Comparison of ENCODE assay signal across 8 cellular contexts in genomic region chr3:184186902-184187207, GRCh38. TPM values are rescaled to one million over a fixed set of nuclear protein-coding genes. Genes with fewer than 3 reads are reported as not detected.
DNase-seq lines count a peak whose midpoint lies in the region; ATAC-seq, FAIRE-seq and TF ChIP-seq lines count a peak whose summit lies in the region.

No MANE protein-coding gene starts in this region.

- H3K9ac ChIP-seq in skeletal muscle tissue (ENCODE audit: low read depth in 1 of 3, low read length in 3 of 3), result peak overlapping the region; percentile 91 to 99 (median 98)

- H3K9me3 ChIP-seq in right cardiac atrium (ENCODE audit: control insufficient read depth, low read length) (no peaks in the 10 kb centered on the region), skeletal muscle tissue (ENCODE audit: control insufficient read depth in 3 of 3, low read length in 3 of 3) (no peaks in the 10 kb centered on the region)

- H3K4me1 ChIP-seq in right cardiac atrium (ENCODE audit: control insufficient read depth, insufficient read depth, low read length), result peaks cover 2% of the 10 kb centered on the region
- H3K4me1 ChIP-seq in skeletal muscle tissue (ENCODE audit: control insufficient read depth in 3 of 3, insufficient read depth in 3 of 3, low read length in 3 of 3), result peaks cover 28 to 41% (median 29%) of the 10 kb centered on the region in 3 donors

- no peak for DNase-seq in HFF-Myc (ENCODE audit: extremely low read depth, low read depth)
- DNase-seq in right cardiac atrium, result no peak
- DNase-seq in RCC 7860 (ENCODE audit: low spot score), result no peak
- DNase-seq in NCI-H748 (lab: John Stamatoyannopoulos, UW; ENCODE audit: unreplicated experiment), result no peak
- DNase-seq in NCI-H187 treated with DMSO at 0.1 percent for 48 hours (lab: John Stamatoyannopoulos, UW), result no peak
- DNase-seq in SHP77 treated with DMSO at 0.1 percent for 48 hours (lab: John Stamatoyannopoulos, UW), result no peak

- peaks cover 58 to 71% (median 71%) of the 10 kb centered on the region in 3 donors for H3K36me3 ChIP-seq in skeletal muscle tissue (ENCODE audit: control insufficient read depth in 3 of 3, insufficient read depth in 3 of 3, low read length in 3 of 3)

- WGBS in right cardiac atrium, result 16% methylated on average over 3 of the region's 3 CpGs

- intact Hi-C loops in right cardiac atrium (cut with DNase I), result loop anchor here in 2 of 4 donors (5.0 to 10.0 kb wide), 2 partner anchors 40 to 108 kb away; partner anchors contain the start of gene PSMD2 (in 1 of the 2)

- no peak overlapping the region for H3K27ac ChIP-seq in right cardiac atrium (ENCODE audit: low read length)
- H3K27ac ChIP-seq in skeletal muscle tissue (ENCODE audit: low read depth, low read length), result peak overlapping the region; percentile 89

- TF ChIP-seq CTCF in HFF-Myc (IDR thresholded peaks at IDR 0.05; ENCODE audit: low read depth, low read length, missing control alignments), result no peak
- TF ChIP-seq CTCF in WI38 (IDR thresholded peaks at IDR 0.05; ENCODE audit: low read depth, low read length), result no peak

- H3K27me3 ChIP-seq in right cardiac atrium (ENCODE audit: control insufficient read depth, insufficient read depth), result no peaks in the 10 kb centered on the region
- no peaks in the 10 kb centered on the region for H3K27me3 ChIP-seq in skeletal muscle tissue (ENCODE audit: control insufficient read depth in 3 of 3, insufficient read depth in 3 of 3, low read length in 3 of 3)

- no peak for FAIRE-seq in RCC 7860 (lab: Jason Lieb, UNC)

- no peak for ATAC-seq in right cardiac atrium

- H3K4me3 ChIP-seq in HFF-Myc (replicated peaks; ENCODE audit: low read depth, low read length), result peak overlapping the region; percentile 97
- peak overlapping the region; percentile 76 for H3K4me3 ChIP-seq in WI38 (ENCODE audit: low read depth, low read length)
- peak overlapping the region; percentile 85 for H3K4me3 ChIP-seq in right cardiac atrium (ENCODE audit: low read length)
- peak overlapping the region; percentile 99 to 100 (median 100) for H3K4me3 ChIP-seq in skeletal muscle tissue (ENCODE audit: low read length in 3 of 3)

RNA-seq across cellular contexts. Expression of gene ABCF3, which starts 0.9 kb away (rescaled TPM):
- total RNA-seq in right cardiac atrium, result 10 to 100 TPM; 59.2 to 72.9 (median 63.5) TPM
- 50.9 TPM for polyA plus RNA-seq in right cardiac atrium
- total RNA-seq in skeletal muscle tissue, result 45.9 TPM

RNA-seq across cellular contexts. Expression of gene AP2M1, which starts 12.2 kb away (rescaled TPM):
- 100 to 1,000 TPM; 271 to 340 (median 329) TPM for total RNA-seq in right cardiac atrium
- polyA plus RNA-seq in right cardiac atrium, result 330 TPM
- total RNA-seq in skeletal muscle tissue, result 168 TPM

RNA-seq across cellular contexts. Expression of gene DVL3, which starts 31.7 kb away (rescaled TPM):
- 10 to 100 TPM; 61.1 to 67.4 (median 65.3) TPM for total RNA-seq in right cardiac atrium
- polyA plus RNA-seq in right cardiac atrium, result 39.8 TPM
- 23.5 TPM for total RNA-seq in skeletal muscle tissue

RNA-seq across cellular contexts. Expression of gene VWA5B2, which starts 42.5 kb away (rescaled TPM):
- total RNA-seq in right cardiac atrium (not detected), skeletal muscle tissue (not detected)
- 0.07 TPM for polyA plus RNA-seq in right cardiac atrium

RNA-seq across cellular contexts. Expression of gene EIF2B5, which starts 51.7 kb away (rescaled TPM):
- total RNA-seq in right cardiac atrium (10 to 100 TPM; 30.8 to 34.5 (median 33.0) TPM), skeletal muscle tissue (38.1 TPM)
- polyA plus RNA-seq in right cardiac atrium, result 28.3 TPM
